In genomic region chr17:60419875-60420274, GRCh38 we compare ENCODE assay signal across 12 cellular contexts. TPM values are rescaled to one million over a fixed set of nuclear protein-coding genes. Genes with fewer than 3 reads are reported as not detected.
DNase-seq lines count a peak whose midpoint lies in the region; ATAC-seq, FAIRE-seq and TF ChIP-seq lines count a peak whose summit lies in the region.
"Not testable (repeated sequence)": the region's sequence is repeated elsewhere in the genome, so short reads cannot be mapped to it uniquely, and the experiment has no call there.
"Had no signal": no experiment of that assay in that cellular context is flagged by ENCODE, and none has a peak within 500 bp of the region (broad histone marks: within the 10 kb centered on the region; RNA-seq: fewer than 3 reads in every experiment).

No MANE protein-coding gene starts in this region.

- not testable (repeated sequence) for ATAC-seq in WTC11

- CTCF ChIA-PET in WTC11 (lab: Charles Lee), result not testable (repeated sequence)

- peaks cover 21% of the 10 kb centered on the region for H3K27me3 Mint-ChIP-seq in WTC11 (ENCODE audit: low read depth)
- H3K27me3 Mint-ChIP-seq in dendritic cell treated with granulocyte-macrophage colony-stimulating factor and Interleukin-4, amounts not matched to agents 40 ng/mL and 50 ng/mL, for 4 days, result not testable (repeated sequence)

- H3K4me3 Mint-ChIP-seq in WTC11; dendritic cell treated with granulocyte-macrophage colony-stimulating factor and Interleukin-4, amounts not matched to agents 40 ng/mL and 50 ng/mL, for 4 days: not testable (repeated sequence)

- intact Hi-C loops in dendritic cell treated with granulocyte-macrophage colony-stimulating factor and Interleukin-4, amounts not matched to agents 40 ng/mL and 50 ng/mL, for 4 days (cut with micrococcal nuclease), result not testable (repeated sequence)

- peaks cover 16% of the 10 kb centered on the region for H3K4me1 Mint-ChIP-seq in WTC11
- peaks cover 43% of the 10 kb centered on the region for H3K4me1 Mint-ChIP-seq in dendritic cell treated with granulocyte-macrophage colony-stimulating factor and Interleukin-4, amounts not matched to agents 40 ng/mL and 50 ng/mL, for 4 days (ENCODE audit: low read depth)

- not testable (repeated sequence) for TF ChIP-seq CTCF in WTC11 (IDR thresholded peaks at IDR 0.05)

- not testable (repeated sequence) for H3K36me3 Mint-ChIP-seq in WTC11
- peaks cover 21% of the 10 kb centered on the region for H3K36me3 Mint-ChIP-seq in dendritic cell treated with granulocyte-macrophage colony-stimulating factor and Interleukin-4, amounts not matched to agents 40 ng/mL and 50 ng/mL, for 4 days (ENCODE audit: low read depth)

- FAIRE-seq in frontal cortex (lab: Jason Lieb, UNC), result peak; percentile 70

- H3K9me3 Mint-ChIP-seq in WTC11; dendritic cell treated with granulocyte-macrophage colony-stimulating factor and Interleukin-4, amounts not matched to agents 40 ng/mL and 50 ng/mL, for 4 days: not testable (repeated sequence)

- not testable (repeated sequence) for H3K27ac Mint-ChIP-seq in WTC11
- peak overlapping the region; percentile 32 for H3K27ac Mint-ChIP-seq in dendritic cell treated with granulocyte-macrophage colony-stimulating factor and Interleukin-4, amounts not matched to agents 40 ng/mL and 50 ng/mL, for 4 days

- DNase-seq in WTC11 (ENCODE audit: low spot score); frontal cortex (ENCODE audit: low spot score in 2 of 2): not testable (repeated sequence)

- POLR2A ChIA-PET in WTC11 (lab: Charles Lee), result not testable (repeated sequence)

TF ChIP-seq in WTC11, 78 proteins besides CTCF, POLR2A, EP300 and RAD21:
- peak; percentile 100 for TF ChIP-seq HMGA2 (CRISPR knock-in tag; IDR thresholded peaks at IDR 0.05)
TF ChIP-seq in WTC11: peak in this region for 1; not testable (repeated sequence) for 77.

RNA-seq across cellular contexts. Expression of gene CHCT1, which starts 2.4 kb away (rescaled TPM):
- total RNA-seq in WTC11 (2021) (not detected in 3 replicates), frontal cortex (not detected)
- total RNA-seq: A172; B cell; Caco-2; Calu3; CD4-positive, alpha-beta memory T cell; CD4-positive, alpha-beta T cell; CD4-positive, CD25-positive, alpha-beta regulatory T cell; CD8-positive, alpha-beta T cell; Daoy had no signal

RNA-seq across cellular contexts. Expression of gene USP32, which starts 27.9 kb away (rescaled TPM):
- 91.7 to 103 TPM (median 96.1 TPM) in 3 replicates for total RNA-seq in WTC11 (2021)
- total RNA-seq in frontal cortex, result 91.7 TPM
